11 cellular contexts compared by ENCODE assay signal in the genomic region with DNA sequence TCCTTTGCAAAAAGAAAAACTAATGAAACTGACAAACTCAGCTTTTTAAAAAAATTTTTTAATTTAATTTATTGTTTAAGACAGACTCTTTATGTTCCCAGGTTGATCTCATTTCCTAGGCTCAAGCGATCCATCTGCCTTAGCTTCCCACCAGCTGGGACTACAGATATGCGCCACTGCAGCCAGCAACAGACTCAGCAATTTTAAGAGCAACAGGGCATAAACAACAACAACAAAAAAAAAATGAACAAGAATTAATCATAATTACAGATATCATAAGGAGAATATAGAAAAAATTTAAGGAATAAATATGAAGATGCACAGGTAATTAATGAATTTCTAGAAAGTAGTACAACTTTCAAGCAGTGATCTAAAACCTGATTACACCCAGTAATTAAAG. TPM values are rescaled to one million over a fixed set of nuclear protein-coding genes. Genes with fewer than 3 reads are reported as not detected.
DNase-seq lines count a peak whose midpoint lies in the region; ATAC-seq, FAIRE-seq and TF ChIP-seq lines count a peak whose summit lies in the region.
"Had no signal": no experiment of that assay in that cellular context is flagged by ENCODE, and none has a peak within 500 bp of the region (broad histone marks: within the 10 kb centered on the region; RNA-seq: fewer than 3 reads in every experiment).

No MANE protein-coding gene starts in this region.

- H3K27ac ChIP-seq in DND-41 (ENCODE audit: low read length) (no peak overlapping the region), osteoblast (ENCODE audit: low read depth, low read length) (peak overlapping the region; percentile 28), pancreas (no peak overlapping the region)

- H3K9me3 ChIP-seq in DND-41 (ENCODE audit: insufficient read depth, low read length, severe bottlenecking) (no peaks in the 10 kb centered on the region), MG63 (peaks cover 33% of the 10 kb centered on the region), osteoblast (ENCODE audit: low read depth, low read length) (peaks cover 4% of the 10 kb centered on the region), pancreas (no peaks in the 10 kb centered on the region)

- peaks cover 32% of the 10 kb centered on the region for H3K4me1 Mint-ChIP-seq in central memory CD8-positive, alpha-beta T cell

- DNase-seq in DND-41, result no peak
- DNase-seq in MG63, result no peak
- no peak for DNase-seq in central memory CD8-positive, alpha-beta T cell (ENCODE audit: low spot score in 2 of 2)
- no peak for DNase-seq in osteoblast (ENCODE audit: insufficient read length, low spot score, missing footprints)
- no peak for DNase-seq in iPS-NIHi7 (ENCODE audit: extremely low spot score)
- DNase-seq in pancreas, result no peak
- DNase-seq: activated CD4-positive, CD25-positive, alpha-beta regulatory T cell treated with anti-CD3 and anti-CD28 coated beads, Interleukin-2, amount 50 U/mL, for 72 hours; left colon; NCI-H446 treated with DMSO at 0.1 percent for 48 hours had no signal

- H3K27me3 Mint-ChIP-seq in central memory CD8-positive, alpha-beta T cell, result no peaks in the 10 kb centered on the region

- no peak for FAIRE-seq in pancreas (lab: Jason Lieb, UNC)

- peak overlapping the region; percentile 87 for H3K9ac ChIP-seq in DND-41 (ENCODE audit: low read depth, low read length)

- H3K4me3 ChIP-seq in DND-41 (ENCODE audit: low read depth in 1 of 2, low read length in 2 of 2) (peak overlapping the region in 1 of 2 experiments; percentile 86; a peak in 2 of 4 replicates), MG63 (peak overlapping the region; percentile 99), osteoblast (ENCODE audit: insufficient read depth, low read length) (peak overlapping the region; percentile 99), pancreas (no peak overlapping the region)

- H3K4me1 ChIP-seq in DND-41 (ENCODE audit: insufficient read depth, low read length) (peaks cover 42% of the 10 kb centered on the region), osteoblast (ENCODE audit: insufficient read depth, low read length) (peaks cover 12% of the 10 kb centered on the region), pancreas (peaks cover 4 to 11% (median 6%) of the 10 kb centered on the region in 3 donors)

- 45 to 47% methylated on average over 2 of the region's 2 CpGs for WGBS in pancreas, 2 donors

- H3K4me2 ChIP-seq in DND-41 (ENCODE audit: insufficient read depth, low read length) (peak overlapping the region; percentile 69), osteoblast (ENCODE audit: insufficient read depth, low read length) (peak overlapping the region; percentile 92)

- peak overlapping the region; percentile 81 for H3K4me3 Mint-ChIP-seq in central memory CD8-positive, alpha-beta T cell

- peaks cover 16% of the 10 kb centered on the region; the same call in 1 of the 2 replicates for H3K36me3 ChIP-seq in DND-41 (ENCODE audit: insufficient read depth, low read length)
- peaks cover 30% of the 10 kb centered on the region for H3K36me3 ChIP-seq in MG63
- H3K36me3 ChIP-seq in osteoblast (ENCODE audit: insufficient read depth, low read length), result peaks cover 20% of the 10 kb centered on the region
- peaks cover 0 to 8% (median 5%) of the 10 kb centered on the region in 3 donors for H3K36me3 ChIP-seq in pancreas

- ATAC-seq in DND-41 (ENCODE audit: insufficient read depth, low read depth) (no peak), HG03442 (IDR thresholded peaks at IDR 0.05; ENCODE audit: unreplicated experiment) (no peak), pancreas (no peak), GM21576 (IDR thresholded peaks at IDR 0.05; ENCODE audit: unreplicated experiment) (no peak)
- ATAC-seq in central memory CD8-positive, alpha-beta T cell (replicated peaks; ENCODE audit: extremely low read depth, poor library complexity, severe bottlenecking), result no peak
- ATAC-seq: left colon had no signal

- H2AFZ ChIP-seq in DND-41 (ENCODE audit: low read depth, low read length), result no peak overlapping the region
- H2AFZ ChIP-seq in osteoblast (ENCODE audit: low read length), result no peak overlapping the region

- TF ChIP-seq CTCF in DND-41 (IDR thresholded peaks at IDR 0.05; ENCODE audit: borderline replicate concordance, extremely low read depth, low read length, poor library complexity, severe bottlenecking) (no peak), osteoblast (IDR thresholded peaks at IDR 0.05; ENCODE audit: extremely low read depth, low read depth, low read length) (no peak), pancreas (IDR thresholded peaks at IDR 0.05) (no peak)

- no peaks in the 10 kb centered on the region for H3K27me3 ChIP-seq in DND-41 (ENCODE audit: insufficient read depth, low read length, poor library complexity)
- no peaks in the 10 kb centered on the region for H3K27me3 ChIP-seq in MG63
- H3K27me3 ChIP-seq in osteoblast (ENCODE audit: insufficient read depth, low read length), result no peaks in the 10 kb centered on the region
- no peaks in the 10 kb centered on the region for H3K27me3 ChIP-seq in pancreas

- H3K36me3 Mint-ChIP-seq in central memory CD8-positive, alpha-beta T cell (ENCODE audit: insufficient read depth), result peaks cover 35% of the 10 kb centered on the region

- H4K20me1 ChIP-seq in DND-41 (ENCODE audit: insufficient read depth, low read length), result no peaks in the 10 kb centered on the region
- H4K20me1 ChIP-seq in osteoblast (ENCODE audit: insufficient read depth, low read length), result no peaks in the 10 kb centered on the region

- intact Hi-C loops in pancreas (cut with DNase I), result no loop called here

- no peaks in the 10 kb centered on the region for H3K9me3 Mint-ChIP-seq in central memory CD8-positive, alpha-beta T cell

- H3K79me2 ChIP-seq in DND-41 (ENCODE audit: insufficient read depth, low read length), result peaks cover 24% of the 10 kb centered on the region
- peaks cover 37% of the 10 kb centered on the region for H3K79me2 ChIP-seq in osteoblast (ENCODE audit: insufficient read depth, low read length)

- peak overlapping the region; percentile 93 for H3K27ac Mint-ChIP-seq in central memory CD8-positive, alpha-beta T cell (ENCODE audit: low read depth)

RNA-seq across cellular contexts. Expression of gene ZNF699, which starts 1.5 kb away (rescaled TPM):
- total RNA-seq in MG63 (2014; rRNA removed; shearing (Covaris generic); ENCODE audit: low replicate concordance), result 4.3 and 4.4 TPM in 2 replicates
- 17.1 and 19.2 TPM in 2 replicates for total RNA-seq in osteoblast
- total RNA-seq in pancreas, result 1 to 10 TPM; 1.1 to 3.4 (median 1.7) TPM
- polyA plus RNA-seq in pancreas, result 1 to 10 TPM in 1 of 2 donors, under 1 TPM in 1; 0.96 to 1.3 TPM

RNA-seq across cellular contexts. Expression of gene ZNF559, which starts 15.9 kb away (rescaled TPM):
- total RNA-seq in MG63 (2014; rRNA removed; shearing (Covaris generic); ENCODE audit: low replicate concordance), result 17.7 and 20.0 TPM in 2 replicates
- total RNA-seq in osteoblast (13.8 and 15.2 TPM in 2 replicates), pancreas (10 to 100 TPM in 1 of 6 donors, 1 to 10 TPM in 5; 3.2 to 13.0 (median 5.7) TPM)
- 10 to 100 TPM; 14.9 to 19.4 TPM for polyA plus RNA-seq in pancreas

RNA-seq across cellular contexts. Expression of gene ZNF177, which starts 54.7 kb away (rescaled TPM):
- 2.2 and 4.4 TPM in 2 replicates for total RNA-seq in MG63 (2014; rRNA removed; shearing (Covaris generic); ENCODE audit: low replicate concordance)
- total RNA-seq in osteoblast (0.72 and 1.8 TPM in 2 replicates), pancreas (1 to 10 TPM in 1 of 6 donors, under 1 TPM in 4, not detected in 1; 0.32 to 2.0 (median 0.83) TPM)
- polyA plus RNA-seq in pancreas, result 1 to 10 TPM; 1.8 to 4.3 TPM

RNA-seq across cellular contexts. Expression of gene OR7E24, which starts 57.4 kb away (rescaled TPM):
- not detected in 2 replicates for total RNA-seq in MG63 (2014; rRNA removed; shearing (Covaris generic); ENCODE audit: low replicate concordance)
- total RNA-seq in osteoblast, result not detected in 2 replicates
- not detected for total RNA-seq in pancreas
- not detected for polyA plus RNA-seq in pancreas
- total RNA-seq: left colon had no signal

Comparison
In these comparisons a context has a peak if more than half of its experiments do, and no peak if none do; other contexts are left out.
1. H3K4me3 ChIP-seq: peak in MG63 (single experiment) and osteoblast (single experiment); none in pancreas (0 of 4).